9 cellular contexts compared by ENCODE assay signal in genomic region chr10:97861351-97861750, GRCh38. TPM values are rescaled to one million over a fixed set of nuclear protein-coding genes. Genes with fewer than 3 reads are reported as not detected.
A peak's percentile ranks its signal among the peaks of the same experiment; 100 is the strongest.
DNase-seq lines count a peak whose midpoint lies in the region; ATAC-seq and TF ChIP-seq lines count a peak whose summit lies in the region.
"Had no signal": no experiment of that assay in that cellular context is flagged by ENCODE, and none has a peak within 500 bp of the region (broad histone marks: within the 10 kb centered on the region; RNA-seq: fewer than 3 reads in every experiment).

No MANE protein-coding gene starts in this region.

- H3K4me2 ChIP-seq in SK-N-SH, result no peak overlapping the region

- no peak overlapping the region for H3K9ac ChIP-seq in SK-N-SH

- no peak for TF ChIP-seq RAD21 in SK-N-SH (IDR thresholded peaks at IDR 0.05; ENCODE audit: low read length)

- no peak for TF ChIP-seq POLR2A in heart left ventricle (IDR thresholded peaks at IDR 0.05)

- no peak overlapping the region for H2AFZ ChIP-seq in SK-N-SH (ENCODE audit: low read depth)

- ATAC-seq in heart left ventricle (peak in 3 of 4 donors; percentile 39 to 62 (median 61)), HG02759 (IDR thresholded peaks at IDR 0.05; ENCODE audit: unreplicated experiment) (no peak), HG02588 (IDR thresholded peaks at IDR 0.05; ENCODE audit: unreplicated experiment) (no peak)
- ATAC-seq: K562 had no signal

- no peaks in the 10 kb centered on the region for H3K9me2 ChIP-seq in SK-N-SH

- intact Hi-C loops in heart left ventricle (cut with DNase I), result loop anchor here in 2 of 10 donors (10.0 kb wide), 2 partner anchors 67 to 97 kb away; no protein-coding TSS in a partner anchor
- intact Hi-C loops in cardiac septum (cut with DNase I), result no loop called here

- WGBS in heart left ventricle, 4 donors, result 66 to 76% (median 70%) methylated on average over 1 of the region's 1 CpG
- 12% methylated on average over 1 of the region's 1 CpG for WGBS in SK-N-SH (ENCODE audit: low lambda C conversion rate)

- CTCF ChIA-PET in SK-N-SH (lab: Yijun Ruan, JAX), result interaction anchor here (0.6 to 3.5 kb wide), 8 partner anchors 9 to 159 kb away, joined by 3 to 29 read pairs (median 4); no protein-coding TSS in a partner anchor

- no peak for DNase-seq in heart left ventricle
- no peak for DNase-seq in cardiac septum (ENCODE audit: low spot score)
- DNase-seq in SK-N-SH, result peak; percentile 47
- DNase-seq in hepatic stellate cell (ENCODE audit: low spot score), result peak; percentile 51
- no peak for DNase-seq in NCI-H1092 treated with DMSO at 0.1 percent for 48 hours (lab: John Stamatoyannopoulos, UW)

- H4K20me1 ChIP-seq in SK-N-SH (ENCODE audit: insufficient read depth), result no peaks in the 10 kb centered on the region

- H3K27me3 ChIP-seq in heart left ventricle (peaks cover 0 to 15% (median 0%) of the 10 kb centered on the region in 9 donors), SK-N-SH (ENCODE audit: insufficient read depth) (peaks cover 16% of the 10 kb centered on the region)

- H3K36me3 ChIP-seq in heart left ventricle (no peaks in the 10 kb centered on the region), SK-N-SH (replicated peaks in 1 of 2; ENCODE audit: control insufficient read depth in 1 of 2, insufficient read depth in 2 of 2, low read length in 1 of 2) (no peaks in the 10 kb centered on the region)

- no peak for TF ChIP-seq CTCF in heart left ventricle (IDR thresholded peaks at IDR 0.05)
- no peak for TF ChIP-seq CTCF in SK-N-SH (IDR thresholded peaks at IDR 0.05)

- H3K4me3 ChIP-seq in heart left ventricle (no peak overlapping the region), SK-N-SH (ENCODE audit: low read depth in 2 of 2, low read length in 1 of 2) (no peak overlapping the region)
- H3K4me3 ChIP-seq: K562 had no signal

- no peak overlapping the region for H3K27ac ChIP-seq in heart left ventricle
- H3K27ac ChIP-seq in SK-N-SH (ENCODE audit: low read depth in 2 of 2, low read length in 1 of 2), result no peak overlapping the region
- H3K27ac ChIP-seq in temporal lobe (ENCODE audit: low read depth, low read length), result peak overlapping the region; percentile 12

- POLR2A ChIA-PET in SK-N-SH (lab: Yijun Ruan, JAX), result interaction anchor here (1.4 kb wide), 1 partner anchor 8 kb away, joined by 5 read pairs; no protein-coding TSS in a partner anchor

- no peaks in the 10 kb centered on the region for H3K79me2 ChIP-seq in SK-N-SH (ENCODE audit: insufficient read depth)

- H3K9me3 ChIP-seq in heart left ventricle, result peaks cover 0 to 3% (median 0%) of the 10 kb centered on the region in 12 donors
- no peaks in the 10 kb centered on the region for H3K9me3 ChIP-seq in SK-N-SH

- TF ChIP-seq EP300 in SK-N-SH (IDR thresholded peaks at IDR 0.05; ENCODE audit: borderline replicate concordance in 1 of 2, low read depth in 1 of 2, low read length in 1 of 2), result no peak

- no peaks in the 10 kb centered on the region for H3F3A ChIP-seq in SK-N-SH (replicated peaks; ENCODE audit: insufficient read depth)

- H3K4me1 ChIP-seq in heart left ventricle (no peaks in the 10 kb centered on the region), SK-N-SH (ENCODE audit: control insufficient read depth in 1 of 2, insufficient read depth in 2 of 2, low read depth in 1 of 2, low read length in 1 of 2) (peaks cover 0 to 6% of the 10 kb centered on the region in 2 experiments; a peak in 1 of 4 replicates)

TF ChIP-seq in SK-N-SH, 30 proteins besides CTCF, POLR2A, EP300 and RAD21:
- TF ChIP-seq FOSL2 (IDR thresholded peaks at IDR 0.05; ENCODE audit: borderline replicate concordance, low read depth), result peak; percentile 41; the same call in 1 of the 2 replicates
- no peak for TF ChIP-seq ELF1 (IDR thresholded peaks at IDR 0.05)

RNA-seq across cellular contexts. Expression of gene GOLGA7B, which starts 11.7 kb away (rescaled TPM):
- total RNA-seq in heart left ventricle (1 to 10 TPM in 1 of 9 donors, under 1 TPM in 7, not detected in 1; 0.06 to 1.1 (median 0.16) TPM), cardiac septum (0.54 TPM), temporal lobe (17.7 TPM)
- polyA plus RNA-seq in heart left ventricle (under 1 TPM; 0.11 to 0.19 TPM), SK-N-SH (2012; rRNA removed) (0.03 and 0.13 TPM in 2 replicates)
- 0.08 and 0.22 TPM in 2 replicates for polyA plus RNA-seq in SK-N-SH (2012; cell fraction: cytosol; rRNA removed)
- polyA plus RNA-seq in SK-N-SH (2012; cell fraction: nucleus; rRNA removed), result 0.18 and 0.31 TPM in 2 replicates

Comparison
In these comparisons a context has a peak if more than half of its experiments do, and no peak if none do; other contexts are left out.
1. ATAC-seq: peak in heart left ventricle (3 of 4); none in HG02759 (single experiment) and HG02588 (single experiment).
2. DNase-seq: peak in SK-N-SH (single experiment) and hepatic stellate cell (single experiment); none in heart left ventricle (0 of 5), cardiac septum (single experiment) and NCI-H1092 treated with DMSO at 0.1 percent for 48 hours (single experiment).